Comparison of ENCODE assay signal across 20 cellular contexts in the genomic region with DNA sequence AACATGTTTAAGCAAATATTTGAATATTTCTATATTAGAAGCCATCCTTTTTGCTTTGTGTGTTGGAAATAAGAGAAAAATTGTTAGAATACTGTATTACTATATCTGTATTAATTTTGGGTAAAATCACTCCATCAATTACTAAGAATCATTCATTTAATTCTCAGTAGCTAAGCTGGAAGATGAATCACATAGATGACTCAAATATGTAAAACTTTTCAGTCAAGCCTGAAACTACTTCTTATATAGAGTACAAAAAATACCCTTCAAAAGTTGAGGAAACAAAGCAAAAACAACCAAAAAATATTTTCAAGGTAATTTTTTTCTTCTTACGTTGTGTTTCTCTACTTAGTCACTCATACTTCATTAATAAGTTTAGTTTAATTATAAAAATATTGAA.
DNase-seq lines count a peak whose midpoint lies in the region; ATAC-seq and TF ChIP-seq lines count a peak whose summit lies in the region.
"Had no signal": no experiment of that assay in that cellular context is flagged by ENCODE, and none has a peak within 500 bp of the region (broad histone marks: within the 10 kb centered on the region; RNA-seq: fewer than 3 reads in every experiment).

No MANE protein-coding gene starts in this region.

- H3K27me3 ChIP-seq in left ventricle myocardium inferior (ENCODE audit: low read depth): no peaks in the 10 kb centered on the region

- no peak overlapping the region for H3K4me3 ChIP-seq in left ventricle myocardium inferior
- H3K4me3 ChIP-seq in astrocyte of the spinal cord (ENCODE audit: low read depth, low read length): no peak overlapping the region
- no peak overlapping the region for H3K4me3 ChIP-seq in epithelial cell of esophagus (ENCODE audit: low read length)
- H3K4me3 ChIP-seq in foreskin fibroblast (ENCODE audit: low read depth in 1 of 2, low read length in 2 of 2): no peak overlapping the region

- ATAC-seq in left ventricle myocardium superior: no peak

- TF ChIP-seq CTCF in left ventricle myocardium inferior (IDR thresholded peaks at IDR 0.05; ENCODE audit: borderline replicate concordance) (no peak), astrocyte of the spinal cord (IDR thresholded peaks at IDR 0.05; ENCODE audit: low read depth, low read length) (no peak), epithelial cell of esophagus (IDR thresholded peaks at IDR 0.05; ENCODE audit: insufficient read depth, low read depth, low read length, missing control alignments) (no peak), foreskin fibroblast (IDR thresholded peaks at IDR 0.05; ENCODE audit: low read depth, low read length) (no peak)

- peaks cover 3% of the 10 kb centered on the region for H3K4me1 ChIP-seq in left ventricle myocardium inferior

- intact Hi-C loops in left ventricle myocardium inferior (cut with micrococcal nuclease) (no loop called here), left ventricle myocardium superior (cut with micrococcal nuclease) (no loop called here)

- peak overlapping the region; percentile 72 for H3K27ac ChIP-seq in left ventricle myocardium inferior (replicated peaks)
- H3K27ac ChIP-seq: 22Rv1, C4-2B had no signal

- in situ Hi-C loops in astrocyte of the spinal cord (cut with HindIII; ENCODE audit: low sequenced_read_pairs): no loop called here

- no peak for DNase-seq in left ventricle myocardium inferior
- no peak for DNase-seq in left ventricle myocardium superior
- peak; percentile 32 for DNase-seq in astrocyte of the spinal cord (ENCODE audit: low read depth, low spot score)
- peak; percentile 38 for DNase-seq in epithelial cell of esophagus (ENCODE audit: low read depth)
- DNase-seq in NCI-H1930 (lab: John Stamatoyannopoulos, UW): no peak
- no peak for DNase-seq in NK-92 (lab: John Stamatoyannopoulos, UW; ENCODE audit: unreplicated experiment)
- DNase-seq in SIG-M5 treated with dmso at 0.1 percent for 504 hours (lab: John Stamatoyannopoulos, UW; ENCODE audit: unreplicated experiment): no peak
- DNase-seq in foreskin fibroblast: no peak
- DNase-seq: AML-193; CD8-positive, alpha-beta memory T cell; EL; H7; HFFc6; KBM-7; NCI-H446; NCI-H526; RPMI8226; SIG-M5 had no signal

- peaks cover 17% of the 10 kb centered on the region for H3K9me3 ChIP-seq in left ventricle myocardium inferior (replicated peaks)

- no peaks in the 10 kb centered on the region for H3K36me3 ChIP-seq in left ventricle myocardium inferior

Comparison
In these comparisons a context has a peak if more than half of its experiments do, and no peak if none do; other contexts are left out.
1. DNase-seq: peak in astrocyte of the spinal cord (single experiment) and epithelial cell of esophagus (single experiment); none in left ventricle myocardium inferior (single experiment), left ventricle myocardium superior (single experiment), NCI-H1930 (0 of 2), NK-92 (single experiment), SIG-M5 treated with dmso at 0.1 percent for 504 hours (single experiment) and foreskin fibroblast (0 of 2).